8 cellular contexts compared by ENCODE assay signal in the genomic region with DNA sequence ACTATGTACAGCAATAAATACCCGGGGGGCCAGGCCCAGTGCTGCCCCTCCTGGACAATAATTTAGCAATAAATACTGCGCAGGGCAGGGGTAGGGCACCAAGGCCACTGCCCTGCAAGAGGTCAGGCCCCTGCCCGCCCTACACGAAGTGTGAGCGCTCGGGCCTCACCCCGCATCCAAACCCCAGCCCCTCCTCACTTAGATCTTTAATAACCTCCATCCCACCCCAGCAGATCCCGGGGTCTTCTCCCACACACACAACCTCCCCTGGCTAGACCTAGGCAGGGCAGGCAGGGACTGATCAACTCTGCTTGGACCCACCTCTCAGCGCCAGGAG. TPM values are rescaled to one million over a fixed set of nuclear protein-coding genes. Genes with fewer than 3 reads are reported as not detected.
DNase-seq lines count a peak whose midpoint lies in the region; ATAC-seq and TF ChIP-seq lines count a peak whose summit lies in the region.
"Not testable (repeated sequence)": the region's sequence is repeated elsewhere in the genome, so short reads cannot be mapped to it uniquely, and the experiment has no call there.

No MANE protein-coding gene starts in this region.

- not testable (repeated sequence) for H2BK12ac ChIP-seq in H9 (ENCODE audit: insufficient read length, low read depth, low read length)

- not testable (repeated sequence) for H3K4ac ChIP-seq in H9 (ENCODE audit: low read depth, low read length)

- not testable (repeated sequence) for H2AFZ ChIP-seq in H9 (ENCODE audit: low read length)

- H3K27ac Mint-ChIP-seq in H9: peak overlapping the region; percentile 40 to 91 (median 88); a peak in 5 of 7 replicates
- peak overlapping the region; percentile 62 for H3K27ac Mint-ChIP-seq in neural crest cell (ENCODE audit: unreplicated experiment)

- H4K5ac ChIP-seq in H9 (ENCODE audit: insufficient read length, low read depth, low read length): not testable (repeated sequence)

- in situ Hi-C loops in astrocyte of the cerebellum (cut with HindIII; ENCODE audit: low sequenced_read_pairs): not testable (repeated sequence)

- not testable (repeated sequence) for H3K79me2 ChIP-seq in H9 (ENCODE audit: insufficient read depth, low read length)

- H2BK5ac ChIP-seq in H9 (ENCODE audit: insufficient read length, low read length): not testable (repeated sequence)

- not testable (repeated sequence) for H3K27me3 ChIP-seq in H9 (ENCODE audit: insufficient read depth, low read length); heart right ventricle; suprapubic skin

- H3K27me3 Mint-ChIP-seq in H9 (ENCODE audit: low read depth); neural crest cell (ENCODE audit: low read depth): not testable (repeated sequence)

- intact Hi-C loops in heart right ventricle (cut with DNase I): not testable (repeated sequence)

- peaks cover 20 to 59% (median 52%) of the 10 kb centered on the region in 3 experiments; a peak in 6 of 7 replicates for H3K36me3 Mint-ChIP-seq in H9 (ENCODE audit: insufficient read depth in 1 of 3, low read depth in 3 of 3)
- H3K36me3 Mint-ChIP-seq in neural crest cell (ENCODE audit: low read depth): not testable (repeated sequence)

- H2BK20ac ChIP-seq in H9 (ENCODE audit: low read depth, low read length, poor library complexity, severe bottlenecking): not testable (repeated sequence)

- not testable (repeated sequence) for H3T11ph ChIP-seq in H9 (ENCODE audit: low read length)

- not testable (repeated sequence) for TF ChIP-seq EP300 in suprapubic skin (IDR thresholded peaks at IDR 0.05)

- not testable (repeated sequence) for H3K27ac ChIP-seq in H9 (ENCODE audit: insufficient read length, low read depth, low read length)
- H3K27ac ChIP-seq in heart right ventricle: peak overlapping the region in 8 of 10 donors; percentile 17 to 90 (median 72)
- peak overlapping the region; percentile 85 for H3K27ac ChIP-seq in suprapubic skin

- H3K23me2 ChIP-seq in H9 (ENCODE audit: insufficient read length, low read depth, low read length, poor library complexity, severe bottlenecking): not testable (repeated sequence)

- peak overlapping the region; percentile 60 for H3K4me3 ChIP-seq in astrocyte of the cerebellum (ENCODE audit: low read depth, low read length)
- peak overlapping the region in 9 of 10 donors; percentile 59 to 99 (median 80) for H3K4me3 ChIP-seq in heart right ventricle
- peak overlapping the region; percentile 97 for H3K4me3 ChIP-seq in suprapubic skin

- not testable (repeated sequence) for H3K23ac ChIP-seq in H9 (ENCODE audit: insufficient read length, low read depth, low read length)

- H3K36me3 ChIP-seq in ES-I3 (ENCODE audit: insufficient read depth, low read length): not testable (repeated sequence)
- H3K36me3 ChIP-seq in heart right ventricle (peaks cover 0 to 67% (median 26%) of the 10 kb centered on the region in 9 donors), suprapubic skin (peaks cover 52% of the 10 kb centered on the region)

- H3K4me1 ChIP-seq in ES-I3 (ENCODE audit: insufficient read depth, low read length): peaks cover 14% of the 10 kb centered on the region
- not testable (repeated sequence) for H3K4me1 ChIP-seq in H9 (ENCODE audit: insufficient read depth, low read length)
- H3K4me1 ChIP-seq in heart right ventricle: peaks cover 7 to 69% (median 31%) of the 10 kb centered on the region in 9 donors
- H3K4me1 ChIP-seq in suprapubic skin: peaks cover 58% of the 10 kb centered on the region

- not testable (repeated sequence) for H2AK5ac ChIP-seq in H9 (ENCODE audit: insufficient read length, low read length)

- H3K18ac ChIP-seq in H9 (ENCODE audit: insufficient read length, low read depth, low read length): not testable (repeated sequence)

- peak overlapping the region; percentile 85; the same call in 1 of the 2 replicates for H3K9ac ChIP-seq in ES-I3 (ENCODE audit: low read depth, low read length)
- not testable (repeated sequence) for H3K9ac ChIP-seq in H9 (ENCODE audit: extremely low read depth, insufficient read length, low read length)

- WGBS in H9 (ENCODE audit: extremely low coverage, insufficient read length, low lambda C conversion rate): no CpG with 5 or more reads among the region's 9 CpGs
- 37 to 41% methylated on average over 9 of the region's 9 CpGs for WGBS in heart right ventricle, 2 donors
- WGBS in suprapubic skin: 43% methylated on average over 9 of the region's 9 CpGs

- H3K79me1 ChIP-seq in H9 (ENCODE audit: insufficient read depth, low read depth, low read length, poor library complexity, severe bottlenecking): not testable (repeated sequence)

- ATAC-seq in HG03378 (IDR thresholded peaks at IDR 0.05; ENCODE audit: unreplicated experiment) (peak; percentile 34), SK-N-SH treated with all-trans-retinoic acid at 6 μM for 48 hours (peak; percentile 51), heart right ventricle (peak; percentile 1 to 26 (median 18))

- H3K9me3 Mint-ChIP-seq in H9, neural crest cell: not testable (repeated sequence)

- H4K8ac ChIP-seq in H9 (replicated peaks; ENCODE audit: insufficient read length, low read depth, low read length): not testable (repeated sequence)

- H3K4me3 Mint-ChIP-seq in H9: peak overlapping the region; percentile 80 to 89
- H3K4me3 Mint-ChIP-seq in neural crest cell: peak overlapping the region; percentile 90

- H3K14ac ChIP-seq in H9 (ENCODE audit: insufficient read depth, low read length): not testable (repeated sequence)

- not testable (repeated sequence) for H3K56ac ChIP-seq in H9 (ENCODE audit: insufficient read length, low read depth, low read length)

- not testable (repeated sequence) for TF ChIP-seq CTCF in H9 (conservative IDR thresholded peaks at IDR 0.05); suprapubic skin (IDR thresholded peaks at IDR 0.05)
- peak; percentile 5 for TF ChIP-seq CTCF in astrocyte of the cerebellum (IDR thresholded peaks at IDR 0.05; ENCODE audit: low read depth, low read length, missing control alignments)
- TF ChIP-seq CTCF in heart right ventricle (IDR thresholded peaks at IDR 0.05): peak in 3 of 9 donors; percentile 1 to 11 (median 6)
- peak; percentile 29 for TF ChIP-seq CTCF in neural crest cell (conservative IDR thresholded peaks at IDR 0.05)

- not testable (repeated sequence) for H3K9me3 ChIP-seq in ES-I3 (ENCODE audit: control insufficient read depth, insufficient read depth, low read length); H9 (ENCODE audit: control insufficient read depth, low read depth, low read length); heart right ventricle; suprapubic skin

- H3K4me1 Mint-ChIP-seq in H9: peaks cover 21 to 23% of the 10 kb centered on the region in 2 experiments
- peaks cover 11% of the 10 kb centered on the region for H3K4me1 Mint-ChIP-seq in neural crest cell

- not testable (repeated sequence) for H4K91ac ChIP-seq in H9 (ENCODE audit: insufficient read length, low read depth, low read length)

- not testable (repeated sequence) for H2BK15ac ChIP-seq in H9 (ENCODE audit: low read depth, low read length)

- TF ChIP-seq POLR2A in suprapubic skin (IDR thresholded peaks at IDR 0.05): not testable (repeated sequence)

- not testable (repeated sequence) for DNase-seq in H9; astrocyte of the cerebellum (ENCODE audit: low read depth); heart right ventricle; neural crest cell (ENCODE audit: low read depth, low spot score); suprapubic skin (ENCODE audit: low spot score in 2 of 2)

- not testable (repeated sequence) for H3K4me2 ChIP-seq in H9 (ENCODE audit: insufficient read depth, insufficient read length, low read length)

- H4K20me1 ChIP-seq in H9 (ENCODE audit: control insufficient read depth, insufficient read depth, insufficient read length): not testable (repeated sequence)

- H2BK120ac ChIP-seq in H9 (ENCODE audit: low read depth, low read length, poor library complexity, severe bottlenecking): not testable (repeated sequence)

RNA-seq across cellular contexts. Expression of a gene that starts 0.3 kb away (rescaled TPM):
- 28.7 and 29.7 TPM in 2 replicates for total RNA-seq in H9 (2021)
- total RNA-seq in heart right ventricle: 1 to 10 TPM; 4.4 to 9.3 (median 5.9) TPM
- polyA plus RNA-seq in heart right ventricle: 10 to 100 TPM; 14.5 to 15.7 TPM
- total RNA-seq in neural crest cell: 25.5 and 26.2 TPM in 2 replicates
- 10 to 100 TPM; 30.7 to 52.4 (median 38.9) TPM for total RNA-seq in suprapubic skin

RNA-seq across cellular contexts. Expression of a gene that starts 7.1 kb away (rescaled TPM):
- total RNA-seq in H9 (2021) (24.5 and 24.9 TPM in 2 replicates), heart right ventricle (10 to 100 TPM; 29.5 to 54.7 (median 43.2) TPM), neural crest cell (86.2 and 92.4 TPM in 2 replicates), suprapubic skin (10 to 100 TPM; 23.7 to 34.2 (median 30.4) TPM)
- 10 to 100 TPM; 54.4 to 64.1 TPM for polyA plus RNA-seq in heart right ventricle

RNA-seq across cellular contexts. Expression of a gene that starts 9.2 kb away (rescaled TPM):
- 31.4 and 33.7 TPM in 2 replicates for total RNA-seq in H9 (2021)
- total RNA-seq in heart right ventricle: 10 to 100 TPM; 10.8 to 30.9 (median 16.3) TPM
- 10 to 100 TPM; 10.5 to 10.6 TPM for polyA plus RNA-seq in heart right ventricle
- 24.1 and 24.2 TPM in 2 replicates for total RNA-seq in neural crest cell
- total RNA-seq in suprapubic skin: 10 to 100 TPM; 17.1 to 21.1 (median 19.0) TPM

RNA-seq across cellular contexts. Expression of a gene that starts 16.3 kb away (rescaled TPM):
- 2.1 and 2.4 TPM in 2 replicates for total RNA-seq in H9 (2021)
- total RNA-seq in heart right ventricle: under 1 TPM; 0.13 to 0.83 (median 0.32) TPM
- under 1 TPM; 0.49 to 0.73 TPM for polyA plus RNA-seq in heart right ventricle
- total RNA-seq in neural crest cell: 0.93 and 1.1 TPM in 2 replicates
- under 1 TPM in 1 of 4 donors, not detected in 3; 0.40 TPM for total RNA-seq in suprapubic skin

RNA-seq across cellular contexts. Expression of a gene that starts 18.8 kb away (rescaled TPM):
- total RNA-seq in H9 (2021) (111 and 116 TPM in 2 replicates), heart right ventricle (1 to 10 TPM; 2.8 to 7.4 (median 3.8) TPM), neural crest cell (93.0 and 102 TPM in 2 replicates), suprapubic skin (10 to 100 TPM in 1 of 4 donors, 1 to 10 TPM in 3; 3.7 to 13.1 (median 9.0) TPM)
- 10 to 100 TPM in 1 of 2 donors, 1 to 10 TPM in 1; 1.2 to 29.6 TPM for polyA plus RNA-seq in heart right ventricle
